17 cellular contexts compared by ENCODE assay signal in the genomic region with DNA sequence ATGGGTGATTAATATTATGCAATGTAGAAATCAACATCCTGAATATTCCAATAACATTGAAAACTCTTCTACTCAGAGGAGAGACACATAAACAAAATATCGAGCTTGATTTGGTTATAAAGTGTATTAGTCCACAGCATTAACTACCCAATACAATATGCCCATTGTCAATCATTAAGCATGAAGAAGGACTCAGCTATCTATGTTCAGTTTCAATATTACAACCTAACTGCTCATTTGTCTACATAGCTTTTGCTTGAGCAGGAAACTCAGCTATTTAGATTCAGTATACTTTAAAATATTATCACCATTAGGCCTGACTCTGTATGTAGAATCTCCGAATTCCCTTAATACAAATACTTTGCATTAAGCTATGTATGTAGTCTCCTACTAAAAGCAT.
A peak's percentile ranks its signal among the peaks of the same experiment; 100 is the strongest.
DNase-seq lines count a peak whose midpoint lies in the region; ATAC-seq, FAIRE-seq and TF ChIP-seq lines count a peak whose summit lies in the region.
"Had no signal": no experiment of that assay in that cellular context is flagged by ENCODE, and none has a peak within 500 bp of the region (broad histone marks: within the 10 kb centered on the region; RNA-seq: fewer than 3 reads in every experiment).

No MANE protein-coding gene starts in this region.

- ATAC-seq in GM18868 (IDR thresholded peaks at IDR 0.05; ENCODE audit: unreplicated experiment) (peak; percentile 31), HG03432 (IDR thresholded peaks at IDR 0.05; ENCODE audit: unreplicated experiment) (peak; percentile 62), HG03196 (IDR thresholded peaks at IDR 0.05; ENCODE audit: unreplicated experiment) (no peak)
- ATAC-seq: A549; CD8-positive, alpha-beta T cell had no signal

- no peak for TF ChIP-seq POLR2A in GM12891 (IDR thresholded peaks at IDR 0.05; ENCODE audit: low read depth, low read length)

- FAIRE-seq in GM12891 (lab: Jason Lieb, UNC), result peak; percentile 20
- FAIRE-seq: A549, D721Med, G401.6, GM19239 had no signal

- DNase-seq in GM12891 (ENCODE audit: insufficient read length, low spot score), result no peak
- no peak for DNase-seq in NCI-H2227 treated with DMSO at 0.1 percent for 48 hours (lab: John Stamatoyannopoulos, UW)
- DNase-seq in HT-29 (ENCODE audit: low spot score), result no peak
- DNase-seq: AML-193; Caco-2; Calu3; CD4-positive, alpha-beta T cell; CD8-positive, alpha-beta T cell; DMS79 treated with DMSO at 0.1 percent for 48 hours; GF-D8 had no signal

TF ChIP-seq in GM12891, 5 proteins besides CTCF, POLR2A, EP300 and RAD21:
- TF ChIP-seq PAX5 (IDR thresholded peaks at IDR 0.05; ENCODE audit: insufficient read depth, low read length, severe bottlenecking) (no peak), POLR2AphosphoS5 (IDR thresholded peaks at IDR 0.05; ENCODE audit: low read depth, low read length) (no peak), SPI1 (IDR thresholded peaks at IDR 0.05; ENCODE audit: low read depth, low read length) (no peak), POU2F2 (IDR thresholded peaks at IDR 0.05; ENCODE audit: low read depth, low read length) (no peak), TAF1 (IDR thresholded peaks at IDR 0.05; ENCODE audit: low read depth, low read length) (no peak)
